In the genomic region with DNA sequence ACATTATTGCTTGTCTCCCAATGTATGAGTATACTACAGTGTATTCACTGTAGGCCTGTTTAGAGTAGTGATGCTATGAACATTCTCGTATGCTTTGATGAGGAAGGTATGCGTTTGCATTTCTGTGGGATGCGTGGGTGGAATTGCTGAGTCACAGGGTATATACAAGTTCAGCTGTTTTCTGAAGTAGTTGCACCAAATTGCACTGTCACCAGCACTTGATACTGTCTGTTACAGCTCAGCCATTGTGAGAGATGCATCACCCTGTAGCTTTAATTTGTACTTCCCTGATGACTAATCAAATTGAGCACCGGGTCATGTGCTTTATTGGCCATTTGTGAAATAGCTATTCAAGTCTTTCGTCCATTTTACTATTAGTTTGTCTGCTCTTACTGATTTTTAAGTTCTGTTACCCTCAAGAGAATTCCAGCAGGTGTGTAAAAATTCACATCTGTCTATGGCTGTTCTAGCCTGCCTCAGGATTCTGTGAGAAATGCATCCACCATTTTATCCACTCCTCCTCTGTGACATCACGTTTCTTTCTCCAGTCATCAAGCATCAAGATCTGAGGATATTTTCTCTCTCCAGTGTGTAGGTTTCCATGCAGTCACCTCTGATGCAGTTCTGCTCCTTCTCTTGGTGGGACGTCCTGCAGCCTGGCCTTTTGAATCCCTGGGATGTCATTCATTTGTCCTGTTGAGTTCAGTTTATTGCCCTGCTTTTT, we compare ENCODE assay signal across 8 cellular contexts.
DNase-seq lines count a peak whose midpoint lies in the region; TF ChIP-seq lines count a peak whose summit lies in the region.

No MANE protein-coding gene starts in this region.

- WGBS in testis, 2 donors: 87 to 95% methylated on average over 7 of the region's 7 CpGs

- TF ChIP-seq CTCF in testis (IDR thresholded peaks at IDR 0.05) (no peak), BE2C (IDR thresholded peaks at IDR 0.05; ENCODE audit: low read depth, low read length) (no peak)

- intact Hi-C loops in testis (cut with DNase I; ENCODE audit: low total_unique reads): no loop called here

- peak; percentile 88 for DNase-seq in activated effector memory CD4-positive, alpha-beta T cell treated with anti-CD3 and anti-CD28 coated beads, Interleukin-2, amount 50 U/mL, for 16 hours
- DNase-seq in activated effector memory CD4-positive, alpha-beta T cell treated with Interleukin-2 at 50 U/mL for 16 hours: no peak
- DNase-seq in activated CD8-positive, alpha-beta memory T cell treated with anti-CD3 and anti-CD28 coated beads, Interleukin-2, amount 50 U/mL, for 48 hours: peak; percentile 73
- DNase-seq in kidney tubule cell (ENCODE audit: low spot score) (peak; percentile 92), testis (peak; percentile 9), hypothalamus (lab: John Stamatoyannopoulos, UW) (no peak), BE2C (no peak), NCI-H2196 treated with DMSO at 0.1 percent for 48 hours (lab: John Stamatoyannopoulos, UW; ENCODE audit: unreplicated experiment) (no peak)

- H3K36me3 ChIP-seq in testis (ENCODE audit: low read depth, missing control alignments) (no peaks in the 10 kb centered on the region), BE2C (no peaks in the 10 kb centered on the region)

- H3K9me3 ChIP-seq in testis (no peaks in the 10 kb centered on the region), BE2C (no peaks in the 10 kb centered on the region)

- H3K4me1 ChIP-seq in testis (peaks cover 5% of the 10 kb centered on the region), BE2C (no peaks in the 10 kb centered on the region)

- H3K4me3 ChIP-seq in testis: no peak overlapping the region
- H3K4me3 ChIP-seq in BE2C (ENCODE audit: low read depth, low read length): no peak overlapping the region

- H3K27ac ChIP-seq in testis: no peak overlapping the region

- TF ChIP-seq POLR2A in testis (IDR thresholded peaks at IDR 0.05): no peak

- H3K27me3 ChIP-seq in testis (no peaks in the 10 kb centered on the region), BE2C (no peaks in the 10 kb centered on the region)

Comparison
In these comparisons a context has a peak if more than half of its experiments do, and no peak if none do; other contexts are left out.
1. DNase-seq: peak in activated effector memory CD4-positive, alpha-beta T cell treated with anti-CD3 and anti-CD28 coated beads, Interleukin-2, amount 50 U/mL, for 16 hours (single experiment), activated CD8-positive, alpha-beta memory T cell treated with anti-CD3 and anti-CD28 coated beads, Interleukin-2, amount 50 U/mL, for 48 hours (single experiment), kidney tubule cell (single experiment) and testis (single experiment); none in activated effector memory CD4-positive, alpha-beta T cell treated with Interleukin-2 at 50 U/mL for 16 hours (single experiment), hypothalamus (0 of 51), BE2C (single experiment) and NCI-H2196 treated with DMSO at 0.1 percent for 48 hours (single experiment).